27 cellular contexts compared by ENCODE assay signal in the genomic region with DNA sequence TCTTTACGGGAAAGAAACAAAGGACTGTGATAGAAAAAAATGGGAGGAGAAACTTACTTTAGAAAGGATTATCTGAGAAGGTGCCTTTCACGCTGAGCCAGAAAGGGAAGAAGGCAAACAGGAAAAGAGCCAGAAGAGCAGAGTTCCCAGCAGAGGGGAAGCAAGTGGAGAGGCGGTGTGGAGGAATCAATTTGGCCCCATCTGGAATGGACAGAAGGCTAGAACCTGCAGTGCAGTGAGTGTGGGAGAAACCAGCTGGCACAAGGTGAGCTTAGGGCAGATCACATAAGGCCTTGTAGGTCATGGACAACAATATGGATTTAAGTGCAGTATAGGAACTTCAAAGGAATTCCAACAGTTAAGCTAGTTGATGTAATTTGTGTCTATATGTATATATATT. TPM values are rescaled to one million over a fixed set of nuclear protein-coding genes. Genes with fewer than 3 reads are reported as not detected.
"Had no signal": no experiment of that assay in that cellular context is flagged by ENCODE, and none has a peak within 500 bp of the region (broad histone marks: within the 10 kb centered on the region; RNA-seq: fewer than 3 reads in every experiment).

No MANE protein-coding gene starts in this region.

- H3K36me3 Mint-ChIP-seq: activated naive CD8-positive, alpha-beta T cell; type B pancreatic cell had no signal

- H3K27ac ChIP-seq: body of pancreas, esophagus muscularis mucosa, left ventricle myocardium inferior, right lobe of liver, thoracic aorta, uterus had no signal

- H3K36me3 ChIP-seq: esophagus muscularis mucosa, left ventricle myocardium inferior, right lobe of liver, thoracic aorta, uterus had no signal

- DNase-seq: activated B cell treated with CpG ODN at 0.5 μM for 24 hours; activated CD8-positive, alpha-beta T cell treated with anti-CD3 and anti-CD28 coated beads, Interleukin-2, amount 10 ng/mL, durations not matched to agents 7 days and 5 days; activated effector memory CD4-positive, alpha-beta T cell treated with Interleukin-2 at 50 U/mL for 16 hours; activated naive CD4-positive, alpha-beta T cell treated with Interleukin-2 at 50 U/mL for 16 hours; activated T-cell treated with anti-CD3 and anti-CD28 coated beads for 4 hours; aorta; body of pancreas; cortex of kidney; effector memory CD8-positive, alpha-beta T cell; foreskin melanocyte; left ventricle myocardium inferior; mesendoderm; natural killer cell; right lobe of liver; stimulated activated CD4-positive, alpha-beta T cell treated with anti-CD3 and anti-CD28 coated beads, Interleukin-12 subunit alpha, Interleukin-12 subunit beta, amount 100 ng/mL, for 4 hours; stimulated activated CD4-positive, alpha-beta T cell treated with anti-CD3 and anti-CD28 coated beads, Interleukin-4, amount 100 ng/mL, for 1 hour; T1000; uterus had no signal

- H3K4me3 Mint-ChIP-seq: activated CD8-positive, alpha-beta T cell treated with anti-CD3 and anti-CD28 coated beads, Interleukin-2, amount 10 ng/mL, durations not matched to agents 7 days and 5 days; activated naive CD8-positive, alpha-beta T cell; effector memory CD8-positive, alpha-beta T cell; natural killer cell; stimulated activated naive CD8-positive, alpha-beta T cell treated with anti-CD3 and anti-CD28 coated beads, Interleukin-15, Interleukin-2, amounts not matched to agents 100 ng/mL and 50 ng/mL, for 24 hours; T-helper 1 cell treated with Interleukin-12 subunit alpha and Interleukin-12 subunit beta and Interleukin-4 antibody, amounts not matched to agents 30 μg/mL and 1 μg/mL, for 36 hours; type B pancreatic cell had no signal

- ATAC-seq: activated CD8-positive, alpha-beta T cell treated with anti-CD3 and anti-CD28 coated beads, Interleukin-2, amount 10 ng/mL, durations not matched to agents 7 days and 5 days; body of pancreas; effector memory CD8-positive, alpha-beta T cell; natural killer cell; right lobe of liver had no signal

- H3K27ac Mint-ChIP-seq: activated CD8-positive, alpha-beta T cell treated with anti-CD3 and anti-CD28 coated beads, Interleukin-2, amount 10 ng/mL, durations not matched to agents 7 days and 5 days; activated naive CD8-positive, alpha-beta T cell; effector memory CD8-positive, alpha-beta T cell; natural killer cell; progenitor cell of endocrine pancreas; stimulated activated naive CD8-positive, alpha-beta T cell treated with anti-CD3 and anti-CD28 coated beads, Interleukin-15, Interleukin-2, amounts not matched to agents 100 ng/mL and 50 ng/mL, for 24 hours; T-helper 1 cell treated with Interleukin-12 subunit alpha and Interleukin-12 subunit beta and Interleukin-4 antibody, amounts not matched to agents 30 μg/mL and 1 μg/mL, for 36 hours; type B pancreatic cell had no signal

- H3K27me3 Mint-ChIP-seq: activated B cell treated with CpG ODN at 0.5 μM for 24 hours; activated naive CD8-positive, alpha-beta T cell; effector memory CD8-positive, alpha-beta T cell; stimulated activated naive CD8-positive, alpha-beta T cell treated with anti-CD3 and anti-CD28 coated beads, Interleukin-15, Interleukin-2, amounts not matched to agents 100 ng/mL and 50 ng/mL, for 24 hours had no signal

- H3K4me3 ChIP-seq: body of pancreas, esophagus muscularis mucosa, left ventricle myocardium inferior, lung, right lobe of liver, thoracic aorta, uterus had no signal

- H3K4me1 ChIP-seq: body of pancreas, esophagus muscularis mucosa, left ventricle myocardium inferior, right lobe of liver, uterus had no signal

- H3K9me3 Mint-ChIP-seq: type B pancreatic cell had no signal

- H3K9me3 ChIP-seq: body of pancreas, esophagus muscularis mucosa, right lobe of liver, thoracic aorta, uterus had no signal

- H3K4me1 Mint-ChIP-seq: natural killer cell had no signal

- H3K27me3 ChIP-seq: body of pancreas, esophagus muscularis mucosa, right lobe of liver, uterus had no signal

RNA-seq across cellular contexts. Expression of a gene that starts 20.9 kb away (rescaled TPM):
- total RNA-seq: activated CD8-positive, alpha-beta T cell treated with anti-CD3 and anti-CD28 coated beads, Interleukin-2, amount 10 ng/mL, durations not matched to agents 7 days and 5 days; glomerular endothelial cell; natural killer cell had no signal
